ENCODE assay signal across 14 cellular contexts in the genomic region with DNA sequence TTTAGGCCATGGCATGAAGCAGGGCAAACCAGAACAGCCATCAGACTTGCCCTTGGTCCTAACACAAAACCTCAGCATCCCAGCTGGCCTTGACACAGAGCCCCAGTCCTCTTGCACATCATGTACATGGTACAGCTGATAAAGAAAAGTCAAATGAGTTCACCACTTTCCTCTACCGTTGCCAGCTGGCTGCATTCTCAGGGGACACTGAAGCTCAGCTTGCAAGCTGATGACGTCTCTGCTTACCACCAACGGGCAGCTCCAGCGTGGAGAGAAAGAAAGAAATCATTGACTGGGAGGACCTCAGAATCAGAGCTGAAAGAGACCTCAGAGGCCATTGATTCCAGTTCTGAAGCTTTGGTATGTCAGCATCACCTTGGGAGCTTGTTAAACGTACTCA.
DNase-seq lines count a peak whose midpoint lies in the region; ATAC-seq lines count a peak whose summit lies in the region.
"Had no signal": no experiment of that assay in that cellular context is flagged by ENCODE, and none has a peak within 500 bp of the region (broad histone marks: within the 10 kb centered on the region; RNA-seq: fewer than 3 reads in every experiment).

No MANE protein-coding gene starts in this region.

- DNase-seq in Right ventricle myocardium inferior (ENCODE audit: missing footprints) = peak; percentile 87
- no peak for DNase-seq in cardiac septum (ENCODE audit: low spot score)
- peak in 41 of 61 donors; percentile 4 to 66 (median 17) for DNase-seq in caudate nucleus (lab: John Stamatoyannopoulos, UW)
- no peak for DNase-seq in left lobe of liver (ENCODE audit: low spot score)
- DNase-seq in CD1c-positive myeloid dendritic cell (ENCODE audit: extremely low spot score) = no peak
- DNase-seq in stimulated activated CD4-positive, alpha-beta T cell treated with anti-CD3 and anti-CD28 coated beads, Interleukin-15, amount 100 ng/mL, for 24 hours = no peak
- DNase-seq in activated CD4-positive, alpha-beta T cell treated with anti-CD3 and anti-CD28 coated beads for 1 hour = no peak
- no peak for DNase-seq in DMS53 (lab: John Stamatoyannopoulos, UW)
- DNase-seq: activated CD4-positive, alpha-beta memory T cell treated with anti-CD3 and anti-CD28 coated beads, Interleukin-2, amount 10 ng/mL, durations not matched to agents 7 days and 5 days; foreskin melanocyte; NCI-H1930 had no signal

- H3K27ac ChIP-seq in caudate nucleus (ENCODE audit: low read depth, low read length) = peak overlapping the region; percentile 41
- H3K27ac ChIP-seq: A549, suprapubic skin had no signal

- intact Hi-C loops in Right ventricle myocardium inferior (cut with DNase I) = no loop called here
- intact Hi-C loops in cardiac septum (cut with DNase I) = no loop called here

- ATAC-seq in Right ventricle myocardium inferior (peak; percentile 93), left lobe of liver (peak; percentile 33)
- ATAC-seq: A549, mucosa of descending colon had no signal

Comparison
In these comparisons a context has a peak if more than half of its experiments do, and no peak if none do; other contexts are left out.
1. DNase-seq: peak in Right ventricle myocardium inferior (single experiment) and caudate nucleus (41 of 61); none in cardiac septum (single experiment), left lobe of liver (single experiment), CD1c-positive myeloid dendritic cell (single experiment), stimulated activated CD4-positive, alpha-beta T cell treated with anti-CD3 and anti-CD28 coated beads, Interleukin-15, amount 100 ng/mL, for 24 hours (single experiment), activated CD4-positive, alpha-beta T cell treated with anti-CD3 and anti-CD28 coated beads for 1 hour (single experiment) and DMS53 (single experiment).